Comparison of ENCODE assay signal across 28 cellular contexts in the genomic region with DNA sequence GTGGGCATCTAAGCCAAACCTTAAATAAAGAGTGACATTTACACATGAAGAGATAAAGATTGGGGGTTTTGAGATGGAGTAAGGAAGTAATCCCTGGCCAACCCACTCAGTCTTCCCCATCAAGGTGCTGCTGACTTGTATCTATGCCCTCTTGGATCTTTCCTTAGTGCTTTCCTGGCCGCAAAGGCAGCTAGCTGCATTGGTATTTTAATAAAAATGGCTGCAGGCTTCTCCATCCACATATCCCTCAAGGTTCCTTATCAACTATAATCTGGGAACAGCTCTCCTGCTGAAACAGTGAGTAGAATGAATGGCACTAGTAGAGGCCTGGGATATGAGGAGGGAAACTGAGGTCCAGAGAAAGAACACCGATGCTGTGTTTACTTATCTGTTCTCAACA.
"Had no signal": no experiment of that assay in that cellular context is flagged by ENCODE, and none has a peak within 500 bp of the region (broad histone marks: within the 10 kb centered on the region; RNA-seq: fewer than 3 reads in every experiment).

No MANE protein-coding gene starts in this region.

- H3K27ac ChIP-seq: stomach, suprapubic skin, testis, thoracic aorta, thyroid gland, tibial artery, tibial nerve, transverse colon, upper lobe of left lung, upper lobe of right lung, uterus, vagina had no signal

- H3K36me3 ChIP-seq: stomach, suprapubic skin, thoracic aorta, thyroid gland, tibial artery, tibial nerve, transverse colon, upper lobe of left lung, upper lobe of right lung, uterus, vagina had no signal

- H3K27me3 Mint-ChIP-seq: stimulated activated memory B cell treated with anti-CD40 and anti-IgM and Interleukin-4, amounts not matched to agents 10 μg/mL and 1 μg/mL and 100 μg/mL, for 72 hours; stimulated activated naive B cell treated with anti-CD40 and anti-IgM and Interleukin-4, amounts not matched to agents 10 μg/mL and 1 μg/mL and 100 μg/mL, for 72 hours; stimulated activated naive CD8-positive, alpha-beta T cell treated with anti-CD3 and anti-CD28 coated beads, Interleukin-15, amount 100 ng/mL, for 72 hours; stimulated activated naive CD8-positive, alpha-beta T cell treated with anti-CD3 and anti-CD28 coated beads, Interleukin-15, Interleukin-2, amounts not matched to agents 100 ng/mL and 50 ng/mL, for 24 hours; type B pancreatic cell had no signal

- H3K27ac Mint-ChIP-seq: stimulated activated effector memory CD8-positive, alpha-beta T cell treated with anti-CD3 and anti-CD28 coated beads, Interleukin-12 subunit alpha, Interleukin-12 subunit beta, amount 100 ng/mL, for 72 hours; stimulated activated memory B cell treated with anti-CD40 and anti-IgM and Interleukin-4, amounts not matched to agents 10 μg/mL and 1 μg/mL and 100 μg/mL, for 72 hours; stimulated activated naive B cell treated with anti-CD40 and anti-IgM and Interleukin-4, amounts not matched to agents 10 μg/mL and 1 μg/mL and 100 μg/mL, for 72 hours; stimulated activated naive CD8-positive, alpha-beta T cell treated with anti-CD3 and anti-CD28 coated beads, Interleukin-15, amount 100 ng/mL, for 72 hours; stimulated activated naive CD8-positive, alpha-beta T cell treated with anti-CD3 and anti-CD28 coated beads, Interleukin-15, Interleukin-2, amounts not matched to agents 100 ng/mL and 50 ng/mL, for 24 hours; type B pancreatic cell had no signal

- H3K4me1 Mint-ChIP-seq: stimulated activated effector memory CD8-positive, alpha-beta T cell treated with anti-CD3 and anti-CD28 coated beads, Interleukin-12 subunit alpha, Interleukin-12 subunit beta, amount 100 ng/mL, for 72 hours; stimulated activated memory B cell treated with anti-CD40 and anti-IgM and Interleukin-4, amounts not matched to agents 10 μg/mL and 1 μg/mL and 100 μg/mL, for 72 hours; stimulated activated naive B cell treated with anti-CD40 and anti-IgM and Interleukin-4, amounts not matched to agents 10 μg/mL and 1 μg/mL and 100 μg/mL, for 72 hours; stimulated activated naive CD8-positive, alpha-beta T cell treated with anti-CD3 and anti-CD28 coated beads, Interleukin-15, amount 100 ng/mL, for 72 hours had no signal

- DNase-seq: stimulated activated CD4-positive, alpha-beta T cell treated with anti-CD3 and anti-CD28 coated beads, Interleukin-2, amount 100 ng/mL, for 48 hours; stimulated activated CD4-positive, alpha-beta T cell treated with anti-CD3 and anti-CD28 coated beads, Interleukin-4, amount 100 ng/mL, for 1 hour; stimulated activated CD4-positive, alpha-beta T cell treated with anti-CD3 and anti-CD28 coated beads, Interleukin-4, amount 100 ng/mL, for 24 hours; stimulated activated CD4-positive, alpha-beta T cell treated with anti-CD3 and anti-CD28 coated beads, Interleukin-4, amount 100 ng/mL, for 4 hours; stimulated activated CD8-positive, alpha-beta memory T cell treated with anti-CD3 and anti-CD28 coated beads, Interleukin-4, amount 100 ng/mL, for 48 hours; stimulated activated naive B cell treated with anti-CD40 and anti-IgM and Interleukin-4, amounts not matched to agents 10 μg/mL and 1 μg/mL and 100 μg/mL, for 72 hours; stimulated activated naive CD4-positive, alpha-beta T cell; stimulated activated naive CD4-positive, alpha-beta T cell treated with Interleukin-2 at 50 U/mL for 16 hours; stimulated activated naive CD8-positive, alpha-beta T cell treated with anti-CD3 and anti-CD28 coated beads, Interleukin-15, amount 100 ng/mL, for 72 hours; stimulated activated naive CD8-positive, alpha-beta T cell treated with anti-CD3 and anti-CD28 coated beads, Interleukin-15, Interleukin-2, amounts not matched to agents 100 U/mL and 50 U/mL, for 24 hours; stomach; substantia nigra; testis; thyroid gland; tibial artery; transverse colon; trophoblast cell; upper lobe of left lung; upper lobe of right lung; uterus had no signal

- H3K36me3 Mint-ChIP-seq: stimulated activated effector memory CD8-positive, alpha-beta T cell treated with anti-CD3 and anti-CD28 coated beads, Interleukin-12 subunit alpha, Interleukin-12 subunit beta, amount 100 ng/mL, for 72 hours; stimulated activated memory B cell treated with anti-CD40 and anti-IgM and Interleukin-4, amounts not matched to agents 10 μg/mL and 1 μg/mL and 100 μg/mL, for 72 hours; stimulated activated naive B cell treated with anti-CD40 and anti-IgM and Interleukin-4, amounts not matched to agents 10 μg/mL and 1 μg/mL and 100 μg/mL, for 72 hours; type B pancreatic cell had no signal

- H3K4me3 Mint-ChIP-seq: stimulated activated effector memory CD8-positive, alpha-beta T cell treated with anti-CD3 and anti-CD28 coated beads, Interleukin-12 subunit alpha, Interleukin-12 subunit beta, amount 100 ng/mL, for 72 hours; stimulated activated memory B cell treated with anti-CD40 and anti-IgM and Interleukin-4, amounts not matched to agents 10 μg/mL and 1 μg/mL and 100 μg/mL, for 72 hours; stimulated activated naive B cell treated with anti-CD40 and anti-IgM and Interleukin-4, amounts not matched to agents 10 μg/mL and 1 μg/mL and 100 μg/mL, for 72 hours; stimulated activated naive CD8-positive, alpha-beta T cell treated with anti-CD3 and anti-CD28 coated beads, Interleukin-15, amount 100 ng/mL, for 72 hours; stimulated activated naive CD8-positive, alpha-beta T cell treated with anti-CD3 and anti-CD28 coated beads, Interleukin-15, Interleukin-2, amounts not matched to agents 100 ng/mL and 50 ng/mL, for 24 hours; type B pancreatic cell had no signal

- H3K4me1 ChIP-seq: stomach, suprapubic skin, testis, thyroid gland, tibial artery, tibial nerve, transverse colon, upper lobe of left lung, upper lobe of right lung, uterus, vagina had no signal

- H3K27me3 ChIP-seq: stomach, suprapubic skin, testis, thyroid gland, tibial artery, tibial nerve, transverse colon, upper lobe of left lung, upper lobe of right lung, uterus, vagina had no signal

- H3K9me3 ChIP-seq: stomach, suprapubic skin, testis, thoracic aorta, thyroid gland, tibial artery, tibial nerve, transverse colon, upper lobe of left lung, upper lobe of right lung, uterus, vagina had no signal

- H3K4me3 ChIP-seq: stomach, suprapubic skin, testis, thoracic aorta, thyroid gland, tibial artery, tibial nerve, transverse colon, upper lobe of left lung, upper lobe of right lung, uterus, vagina had no signal

- H3K9me3 Mint-ChIP-seq: stimulated activated effector memory CD8-positive, alpha-beta T cell treated with anti-CD3 and anti-CD28 coated beads, Interleukin-12 subunit alpha, Interleukin-12 subunit beta, amount 100 ng/mL, for 72 hours; stimulated activated memory B cell treated with anti-CD40 and anti-IgM and Interleukin-4, amounts not matched to agents 10 μg/mL and 1 μg/mL and 100 μg/mL, for 72 hours; stimulated activated naive B cell treated with anti-CD40 and anti-IgM and Interleukin-4, amounts not matched to agents 10 μg/mL and 1 μg/mL and 100 μg/mL, for 72 hours; stimulated activated naive CD8-positive, alpha-beta T cell treated with anti-CD3 and anti-CD28 coated beads, Interleukin-15, amount 100 ng/mL, for 72 hours; stimulated activated naive CD8-positive, alpha-beta T cell treated with anti-CD3 and anti-CD28 coated beads, Interleukin-15, Interleukin-2, amounts not matched to agents 100 ng/mL and 50 ng/mL, for 24 hours had no signal
